Comparison of ENCODE assay signal across 9 cellular contexts in the genomic region with DNA sequence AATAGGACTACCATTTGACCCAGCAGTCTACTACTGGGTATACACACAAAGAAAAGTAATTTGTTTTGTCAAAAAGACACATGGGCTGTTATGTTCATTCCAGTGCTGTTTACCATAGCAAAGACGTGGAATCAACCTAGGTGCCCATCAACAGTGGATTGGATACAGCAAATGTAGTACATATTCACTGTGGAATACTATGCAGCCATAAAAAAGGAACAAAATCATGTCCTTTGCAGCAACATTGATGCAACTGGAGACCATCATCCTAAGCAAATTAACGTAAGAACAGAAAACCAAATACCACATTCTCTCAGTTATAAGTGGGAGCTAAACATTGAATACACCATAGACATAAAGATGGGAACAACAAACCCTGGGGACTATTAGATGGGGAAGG.
"Had no signal": no experiment of that assay in that cellular context is flagged by ENCODE, and none has a peak within 500 bp of the region (broad histone marks: within the 10 kb centered on the region; RNA-seq: fewer than 3 reads in every experiment).

No MANE protein-coding gene starts in this region.

- H3K9ac ChIP-seq: KMS-11 had no signal

- H3K4me2 ChIP-seq: GM23338, KMS-11 had no signal

- H3K4me3 ChIP-seq: GM23338, HAP-1 had no signal

- DNase-seq: H7, IMR-90, Karpas-422, KBM-7 had no signal

- ATAC-seq: GM23338, HCT116 had no signal

- H2AFZ ChIP-seq: GM23338 had no signal

- H3K9me3 ChIP-seq: HAP-1 had no signal

- H3K36me3 ChIP-seq: HAP-1 had no signal

- H3K27ac ChIP-seq: HL-60, KMS-11 had no signal
